8 cellular contexts compared by ENCODE assay signal in genomic region chr3:187748050-187748481, GRCh38.
DNase-seq lines count a peak whose midpoint lies in the region; FAIRE-seq and TF ChIP-seq lines count a peak whose summit lies in the region.

No MANE protein-coding gene starts in this region.

- H3K36me3 ChIP-seq in neutrophil, result no peaks in the 10 kb centered on the region

- DNase-seq in activated gamma-delta T cell treated with Interleukin-2 at 50 U/mL for 16 hours, result peak; percentile 88
- no peak for DNase-seq in activated gamma-delta T cell (lab: John Stamatoyannopoulos, UW)
- DNase-seq in KG1 (lab: John Stamatoyannopoulos, UW), result peak; percentile 94
- peak; percentile 61 for DNase-seq in RCC 7860 (ENCODE audit: low spot score)
- peak; percentile 76 for DNase-seq in activated T-helper 1 cell treated with Interleukin-2 at 50 U/mL for 16 hours (ENCODE audit: low read depth)
- DNase-seq in fibroblast of pulmonary artery (ENCODE audit: low read depth), result peak; percentile 86
- DNase-seq in substantia nigra (lab: John Stamatoyannopoulos, UW), result peak; percentile 23 to 96 (median 84)

- H3K27ac ChIP-seq in neutrophil (peak overlapping the region; percentile 97), substantia nigra (ENCODE audit: low read depth, low read length, poor library complexity, severe bottlenecking) (peak overlapping the region; percentile 99)

- H3K4me3 ChIP-seq in fibroblast of pulmonary artery (replicated peaks; ENCODE audit: low read depth, low read length) (no peak overlapping the region), neutrophil (ENCODE audit: low read depth in 1 of 2, low read length in 1 of 2) (peak overlapping the region; percentile 87 to 97)

- H3K27me3 ChIP-seq in neutrophil, result no peaks in the 10 kb centered on the region

- no peaks in the 10 kb centered on the region for H3K9me3 ChIP-seq in neutrophil

- peaks cover 37 to 38% of the 10 kb centered on the region in 2 experiments for H3K4me1 ChIP-seq in neutrophil (ENCODE audit: control insufficient read depth in 1 of 2, insufficient read depth in 1 of 2, low read depth in 1 of 2, low read length in 1 of 2)

- TF ChIP-seq CTCF in fibroblast of pulmonary artery (IDR thresholded peaks at IDR 0.05; ENCODE audit: low read length, missing control alignments), result peak; percentile 100
- peak; percentile 98 for TF ChIP-seq CTCF in neutrophil (IDR thresholded peaks at IDR 0.05)

- FAIRE-seq in RCC 7860 (lab: Jason Lieb, UNC), result peak; percentile 44
